12 cellular contexts compared by ENCODE assay signal in genomic region chr5:17283121-17283415, GRCh38.
DNase-seq lines count a peak whose midpoint lies in the region; ATAC-seq and TF ChIP-seq lines count a peak whose summit lies in the region.
"Had no signal": no experiment of that assay in that cellular context is flagged by ENCODE, and none has a peak within 500 bp of the region (broad histone marks: within the 10 kb centered on the region; RNA-seq: fewer than 3 reads in every experiment).

No MANE protein-coding gene starts in this region.

- H3F3A ChIP-seq in DOHH2 (ENCODE audit: control insufficient read depth, insufficient read depth) (peaks cover 18% of the 10 kb centered on the region), OCI-LY1 (ENCODE audit: insufficient read depth, low read length) (peaks cover 10% of the 10 kb centered on the region; the same call in 1 of the 2 replicates)

- ATAC-seq in stimulated activated memory B cell treated with anti-CD40 and anti-IgM and Interleukin-4, amounts not matched to agents 10 μg/mL and 1 μg/mL and 100 μg/mL, for 72 hours: no peak
- ATAC-seq in HG03520 (IDR thresholded peaks at IDR 0.05; ENCODE audit: unreplicated experiment): no peak

- H3K36me3 ChIP-seq in DOHH2 (ENCODE audit: control insufficient read depth, low read length): no peaks in the 10 kb centered on the region
- H3K36me3 ChIP-seq in OCI-LY1 (ENCODE audit: insufficient read depth, low read length): no peaks in the 10 kb centered on the region

- peaks cover 2% of the 10 kb centered on the region for H3K27me3 Mint-ChIP-seq in dendritic cell treated with granulocyte-macrophage colony-stimulating factor and Interleukin-4, amounts not matched to agents 40 ng/mL and 50 ng/mL, for 4 days
- no peaks in the 10 kb centered on the region for H3K27me3 Mint-ChIP-seq in stimulated activated memory B cell treated with anti-CD40 and anti-IgM and Interleukin-4, amounts not matched to agents 10 μg/mL and 1 μg/mL and 100 μg/mL, for 72 hours

- peaks cover 10% of the 10 kb centered on the region for H3K4me1 Mint-ChIP-seq in dendritic cell treated with granulocyte-macrophage colony-stimulating factor and Interleukin-4, amounts not matched to agents 40 ng/mL and 50 ng/mL, for 4 days (ENCODE audit: low read depth)
- H3K4me1 Mint-ChIP-seq in stimulated activated memory B cell treated with anti-CD40 and anti-IgM and Interleukin-4, amounts not matched to agents 10 μg/mL and 1 μg/mL and 100 μg/mL, for 72 hours: peaks cover 43% of the 10 kb centered on the region

- peak overlapping the region; percentile 57; the same call in 1 of the 2 replicates for H3K9ac ChIP-seq in OCI-LY1 (ENCODE audit: low read length)

- H3K4me2 ChIP-seq in DOHH2 (ENCODE audit: low read length) (peak overlapping the region; percentile 81), OCI-LY1 (ENCODE audit: low read length) (peak overlapping the region; percentile 72)

- H3K79me2 ChIP-seq in DOHH2 (ENCODE audit: control insufficient read depth, low read length): no peaks in the 10 kb centered on the region
- H3K79me2 ChIP-seq in OCI-LY1 (ENCODE audit: insufficient read depth, low read length): no peaks in the 10 kb centered on the region

- H3K4me1 ChIP-seq in DOHH2 (ENCODE audit: control insufficient read depth, low read length) (peaks cover 72% of the 10 kb centered on the region), OCI-LY1 (ENCODE audit: insufficient read depth, low read length, severe bottlenecking) (peaks cover 78% of the 10 kb centered on the region)

- peaks cover 3% of the 10 kb centered on the region; the same call in 1 of the 2 replicates for H3K9me3 ChIP-seq in DOHH2 (ENCODE audit: control insufficient read depth, insufficient read depth, low read length)
- 0 out of 2 replicates have a peak, but pooled peaks cover 3% of the 10 kb centered on the region for H3K9me3 ChIP-seq in OCI-LY1 (ENCODE audit: low read length)

- TF ChIP-seq CTCF in DOHH2 (IDR thresholded peaks at IDR 0.05; ENCODE audit: low read depth, low read length, poor library complexity, severe bottlenecking): no peak
- no peak for TF ChIP-seq CTCF in OCI-LY1 (IDR thresholded peaks at IDR 0.05; ENCODE audit: low read length)

- H3K27ac ChIP-seq in DOHH2 (ENCODE audit: low read depth, low read length) (peak overlapping the region; percentile 88), OCI-LY1 (ENCODE audit: low read depth, low read length, poor library complexity, severe bottlenecking) (peak overlapping the region; percentile 98)

- H3K4me3 Mint-ChIP-seq in dendritic cell treated with granulocyte-macrophage colony-stimulating factor and Interleukin-4, amounts not matched to agents 40 ng/mL and 50 ng/mL, for 4 days: no peak overlapping the region
- peak overlapping the region; percentile 53 for H3K4me3 Mint-ChIP-seq in stimulated activated memory B cell treated with anti-CD40 and anti-IgM and Interleukin-4, amounts not matched to agents 10 μg/mL and 1 μg/mL and 100 μg/mL, for 72 hours

- H2AFZ ChIP-seq in OCI-LY1 (ENCODE audit: low read length): no peak overlapping the region

- H3K27ac Mint-ChIP-seq in dendritic cell treated with granulocyte-macrophage colony-stimulating factor and Interleukin-4, amounts not matched to agents 40 ng/mL and 50 ng/mL, for 4 days: peak overlapping the region; percentile 19
- H3K27ac Mint-ChIP-seq in stimulated activated memory B cell treated with anti-CD40 and anti-IgM and Interleukin-4, amounts not matched to agents 10 μg/mL and 1 μg/mL and 100 μg/mL, for 72 hours: peak overlapping the region; percentile 83

- H3K27me3 ChIP-seq in DOHH2 (ENCODE audit: control insufficient read depth, low read length): peaks cover 12% of the 10 kb centered on the region
- no peaks in the 10 kb centered on the region for H3K27me3 ChIP-seq in OCI-LY1 (ENCODE audit: insufficient read depth, low read length)

- H4K20me1 ChIP-seq in DOHH2 (ENCODE audit: control insufficient read depth, insufficient read depth, low read depth, low read length) (no peaks in the 10 kb centered on the region), OCI-LY1 (ENCODE audit: insufficient read depth, low read length) (no peaks in the 10 kb centered on the region)

- H3K4me3 ChIP-seq in DOHH2 (ENCODE audit: low read length) (peak overlapping the region; percentile 51), OCI-LY1 (ENCODE audit: low read depth, low read length, poor library complexity, severe bottlenecking) (peak overlapping the region; percentile 51)

- DNase-seq in NCI-H2029 treated with DMSO at 0.1 percent for 48 hours (lab: John Stamatoyannopoulos, UW) (no peak), NK-92 (lab: John Stamatoyannopoulos, UW; ENCODE audit: unreplicated experiment) (no peak)
- DNase-seq: ACHN, EL, NCI-H1930, NCI-H510A treated with DMSO at 0.1 percent for 48 hours, SW 1271 had no signal

- H3K9me2 ChIP-seq in DOHH2 (replicated peaks; ENCODE audit: control insufficient read depth, low read length): no peaks in the 10 kb centered on the region
- H3K9me2 ChIP-seq in OCI-LY1 (ENCODE audit: low read depth, low read length): no peaks in the 10 kb centered on the region

- H3K9me3 Mint-ChIP-seq in dendritic cell treated with granulocyte-macrophage colony-stimulating factor and Interleukin-4, amounts not matched to agents 40 ng/mL and 50 ng/mL, for 4 days: peaks cover 9% of the 10 kb centered on the region
- H3K9me3 Mint-ChIP-seq in stimulated activated memory B cell treated with anti-CD40 and anti-IgM and Interleukin-4, amounts not matched to agents 10 μg/mL and 1 μg/mL and 100 μg/mL, for 72 hours: peaks cover 9% of the 10 kb centered on the region

- intact Hi-C loops in dendritic cell treated with granulocyte-macrophage colony-stimulating factor and Interleukin-4, amounts not matched to agents 40 ng/mL and 50 ng/mL, for 4 days (cut with micrococcal nuclease): loop anchor here (5.0 kb wide), 1 partner anchor 34 kb away; no protein-coding TSS in a partner anchor

- no peaks in the 10 kb centered on the region for H3K36me3 Mint-ChIP-seq in dendritic cell treated with granulocyte-macrophage colony-stimulating factor and Interleukin-4, amounts not matched to agents 40 ng/mL and 50 ng/mL, for 4 days (ENCODE audit: low read depth)
- peaks cover 16% of the 10 kb centered on the region for H3K36me3 Mint-ChIP-seq in stimulated activated memory B cell treated with anti-CD40 and anti-IgM and Interleukin-4, amounts not matched to agents 10 μg/mL and 1 μg/mL and 100 μg/mL, for 72 hours
